In genomic region chr2:42147641-42148274, GRCh38 we compare ENCODE assay signal across 11 cellular contexts. TPM values are rescaled to one million over a fixed set of nuclear protein-coding genes. Genes with fewer than 3 reads are reported as not detected.
DNase-seq lines count a peak whose midpoint lies in the region; ATAC-seq and TF ChIP-seq lines count a peak whose summit lies in the region.
"Had no signal": no experiment of that assay in that cellular context is flagged by ENCODE, and none has a peak within 500 bp of the region (broad histone marks: within the 10 kb centered on the region; RNA-seq: fewer than 3 reads in every experiment).

No MANE protein-coding gene starts in this region.

- H3K36me3 Mint-ChIP-seq in Calu3 (ENCODE audit: insufficient read depth, unreplicated experiment) = no peaks in the 10 kb centered on the region

- ATAC-seq in HG03139 (IDR thresholded peaks at IDR 0.05; ENCODE audit: unreplicated experiment) (no peak), GM18502 (IDR thresholded peaks at IDR 0.05; ENCODE audit: poor library complexity, unreplicated experiment) (no peak)
- ATAC-seq: effector memory CD8-positive, alpha-beta T cell had no signal

- no peaks in the 10 kb centered on the region for H3K27me3 Mint-ChIP-seq in Calu3 (ENCODE audit: unreplicated experiment)
- H3K27me3 Mint-ChIP-seq: effector memory CD8-positive, alpha-beta T cell had no signal

- no TSS peak for BruUV-seq in Calu3 (replicated peaks; lab: Mats Ljungman, UMichigan)

- no peaks in the 10 kb centered on the region for H3K27me3 ChIP-seq in osteoblast (ENCODE audit: insufficient read depth, low read length)

- H4K20me1 ChIP-seq in osteoblast (ENCODE audit: insufficient read depth, low read length) = no peaks in the 10 kb centered on the region

- H3K4me3 Mint-ChIP-seq in Calu3 (ENCODE audit: low read depth, unreplicated experiment) = no peak overlapping the region
- H3K4me3 Mint-ChIP-seq: effector memory CD8-positive, alpha-beta T cell had no signal

- H3K9me3 Mint-ChIP-seq in Calu3 (ENCODE audit: low read depth, unreplicated experiment) = peaks cover 3% of the 10 kb centered on the region
- H3K9me3 Mint-ChIP-seq: effector memory CD8-positive, alpha-beta T cell had no signal

- H3K27ac ChIP-seq in osteoblast (ENCODE audit: low read depth, low read length) = peak overlapping the region; percentile 82

- TF ChIP-seq CTCF in AG09319 (IDR thresholded peaks at IDR 0.05; ENCODE audit: low read depth, low read length) (no peak), fibroblast of pulmonary artery (IDR thresholded peaks at IDR 0.05; ENCODE audit: low read length, missing control alignments) (no peak), osteoblast (IDR thresholded peaks at IDR 0.05; ENCODE audit: extremely low read depth, low read depth, low read length) (no peak), Calu3 (IDR thresholded peaks at IDR 0.05; ENCODE audit: unreplicated experiment) (no peak)

- H3K9me3 ChIP-seq in osteoblast (ENCODE audit: low read depth, low read length) = no peaks in the 10 kb centered on the region

- no peaks in the 10 kb centered on the region for H3K36me3 ChIP-seq in osteoblast (ENCODE audit: insufficient read depth, low read length)

- peaks cover 6% of the 10 kb centered on the region for H3K4me1 Mint-ChIP-seq in Calu3 (ENCODE audit: low read depth, unreplicated experiment)

- intact Hi-C loops in Calu3 (cut with micrococcal nuclease; ENCODE audit: unreplicated experiment) = loop anchor here (2.0 kb wide), 1 partner anchor 23 kb away; no protein-coding TSS in a partner anchor

- H3K27ac Mint-ChIP-seq in Calu3 (ENCODE audit: unreplicated experiment) = no peak overlapping the region

- H3K4me2 ChIP-seq in osteoblast (ENCODE audit: insufficient read depth, low read length) = peak overlapping the region; percentile 29

- H3K4me3 ChIP-seq in fibroblast of pulmonary artery (replicated peaks; ENCODE audit: low read depth, low read length) = no peak overlapping the region
- H3K4me3 ChIP-seq in osteoblast (ENCODE audit: insufficient read depth, low read length) = no peak overlapping the region

- DNase-seq in AG09319 (ENCODE audit: extremely low read depth, low read depth) (peak; percentile 78), RPMI7951 (ENCODE audit: low read depth) (peak; percentile 38), fibroblast of pulmonary artery (ENCODE audit: low read depth) (peak; percentile 80), osteoblast (ENCODE audit: insufficient read length, low spot score, missing footprints) (peak; percentile 77), Calu3 (no peak), NCI-H82 treated with DMSO at 0.1 percent for 48 hours (lab: John Stamatoyannopoulos, UW; ENCODE audit: unreplicated experiment) (no peak)
- DNase-seq: effector memory CD8-positive, alpha-beta T cell; kidney; NCI-H1105 had no signal

- peaks cover 20% of the 10 kb centered on the region for H3K4me1 ChIP-seq in osteoblast (ENCODE audit: insufficient read depth, low read length)

- peak overlapping the region; percentile 87 for H2AFZ ChIP-seq in osteoblast (ENCODE audit: low read length)

- CTCF ChIA-PET in Calu3 (lab: Charles Lee) = no interaction called here

- H3K79me2 ChIP-seq in osteoblast (ENCODE audit: insufficient read depth, low read length) = no peaks in the 10 kb centered on the region

RNA-seq across cellular contexts. Expression of gene EML4, which starts 21.4 kb away (rescaled TPM):
- total RNA-seq in RPMI7951 (2014; rRNA removed; shearing (Covaris generic)) = 30.8 and 37.1 TPM in 2 replicates
- total RNA-seq in osteoblast (91.9 and 94.9 TPM in 2 replicates), Calu3 (2022) (68.2 and 89.6 TPM in 2 replicates)

Comparison
In these comparisons a context has a peak if more than half of its experiments do, and no peak if none do; other contexts are left out.
1. DNase-seq: peak in AG09319 (single experiment), RPMI7951 (single experiment), fibroblast of pulmonary artery (single experiment) and osteoblast (single experiment); none in Calu3 (single experiment) and NCI-H82 treated with DMSO at 0.1 percent for 48 hours (single experiment).